Comparison of ENCODE assay signal across 8 cellular contexts in genomic region chr1:161198206-161198876, GRCh38. TPM values are rescaled to one million over a fixed set of nuclear protein-coding genes. Genes with fewer than 3 reads are reported as not detected.
A peak's percentile ranks its signal among the peaks of the same experiment; 100 is the strongest.
DNase-seq lines count a peak whose midpoint lies in the region; ATAC-seq and TF ChIP-seq lines count a peak whose summit lies in the region.

No MANE protein-coding gene starts in this region.

- WGBS in ectodermal cell, 2 experiments, result 23 to 25% methylated on average over 20 of the region's 20 CpGs

- H3K4me1 ChIP-seq in ectodermal cell (ENCODE audit: control insufficient read depth, insufficient read depth, low read length) (peaks cover 54% of the 10 kb centered on the region), mucosa of rectum (ENCODE audit: control insufficient read depth in 2 of 2, insufficient read depth in 2 of 2, low read length in 2 of 2) (peaks cover 37 to 38% of the 10 kb centered on the region in 2 donors)

- H3K9ac ChIP-seq in mucosa of rectum (ENCODE audit: low read depth in 1 of 2, low read length in 2 of 2), result peak overlapping the region in 1 of 2 donors; percentile 48

- H3K4me3 ChIP-seq in AG10803 (ENCODE audit: low read length), result peak overlapping the region; percentile 70
- peak overlapping the region; percentile 7 for H3K4me3 ChIP-seq in ectodermal cell (ENCODE audit: insufficient read depth, low read depth, low read length)
- peak overlapping the region; percentile 38 to 53 for H3K4me3 ChIP-seq in mucosa of rectum (ENCODE audit: low read length in 2 of 2)

- H3K9me3 ChIP-seq in ectodermal cell (ENCODE audit: control insufficient read depth, low read length) (no peaks in the 10 kb centered on the region), mucosa of rectum (ENCODE audit: control insufficient read depth in 2 of 2, low read length in 2 of 2) (no peaks in the 10 kb centered on the region)

- TF ChIP-seq CTCF in AG10803 (conservative IDR thresholded peaks at IDR 0.05; ENCODE audit: low read length), result no peak; the same call in 1 of the 2 replicates

- H3K36me3 ChIP-seq in ectodermal cell (ENCODE audit: control insufficient read depth, insufficient read depth, low read length) (no peaks in the 10 kb centered on the region), mucosa of rectum (ENCODE audit: control insufficient read depth in 2 of 2, insufficient read depth in 2 of 2, low read length in 2 of 2) (peaks cover 0 to under 1% of the 10 kb centered on the region in 2 donors)

- no peak overlapping the region for H3K27ac ChIP-seq in ectodermal cell (ENCODE audit: insufficient read depth, low read depth, low read length, poor library complexity, severe bottlenecking)
- H3K27ac ChIP-seq in mucosa of rectum (ENCODE audit: low read depth in 2 of 2, low read length in 2 of 2), result peak overlapping the region; percentile 66 to 97

- H3K27me3 ChIP-seq in ectodermal cell (ENCODE audit: control insufficient read depth, insufficient read depth, low read length, poor library complexity, severe bottlenecking), result no peaks in the 10 kb centered on the region
- no peaks in the 10 kb centered on the region for H3K27me3 ChIP-seq in mucosa of rectum (ENCODE audit: control insufficient read depth in 2 of 2, insufficient read depth in 2 of 2, low read length in 2 of 2)

- ATAC-seq in HG03159 (IDR thresholded peaks at IDR 0.05; ENCODE audit: unreplicated experiment) (no peak), HG02642 (IDR thresholded peaks at IDR 0.05; ENCODE audit: poor library complexity, unreplicated experiment) (no peak), HG02678 (IDR thresholded peaks at IDR 0.05; ENCODE audit: unreplicated experiment) (no peak)

- DNase-seq in AG10803 (ENCODE audit: low read depth), result peak; percentile 41
- DNase-seq in NCI-H446 (lab: John Stamatoyannopoulos, UW), result peak; percentile 75 to 81
- DNase-seq in activated CD4-positive, alpha-beta T cell treated with anti-CD3 and anti-CD28 coated beads, Interleukin-2, amount 50 U/mL, for 48 hours, result no peak

RNA-seq across cellular contexts. Expression of gene ADAMTS4, which starts 0.5 kb away (rescaled TPM):
- 6.4 TPM for polyA plus RNA-seq in ectodermal cell (2013, experiment 1 of 4)
- 5.7 TPM for polyA plus RNA-seq in ectodermal cell (2013, experiment 2 of 4)
- 2.9 TPM for polyA plus RNA-seq in ectodermal cell (2013, experiment 3 of 4)
- 4.0 TPM for polyA plus RNA-seq in ectodermal cell (2013, experiment 4 of 4)

RNA-seq across cellular contexts. Expression of gene NDUFS2, which starts 3.8 kb away (rescaled TPM):
- 109 TPM for polyA plus RNA-seq in ectodermal cell (2013, experiment 1 of 4)
- polyA plus RNA-seq in ectodermal cell (2013, experiment 2 of 4), result 98.5 TPM
- 95.1 TPM for polyA plus RNA-seq in ectodermal cell (2013, experiment 3 of 4)
- 99.9 TPM for polyA plus RNA-seq in ectodermal cell (2013, experiment 4 of 4)

RNA-seq across cellular contexts. Expression of gene FCER1G, which starts 16.8 kb away (rescaled TPM):
- polyA plus RNA-seq in ectodermal cell (2013, experiment 1 of 4), result 2.1 TPM
- 1.6 TPM for polyA plus RNA-seq in ectodermal cell (2013, experiment 2 of 4)
- polyA plus RNA-seq in ectodermal cell (2013, experiment 3 of 4), result 1.1 TPM
- 0.65 TPM for polyA plus RNA-seq in ectodermal cell (2013, experiment 4 of 4)

RNA-seq across cellular contexts. Expression of gene B4GALT3, which starts 21.0 kb away (rescaled TPM):
- polyA plus RNA-seq in ectodermal cell (2013, experiment 1 of 4), result 43.5 TPM
- 38.2 TPM for polyA plus RNA-seq in ectodermal cell (2013, experiment 2 of 4)
- 37.0 TPM for polyA plus RNA-seq in ectodermal cell (2013, experiment 3 of 4)
- polyA plus RNA-seq in ectodermal cell (2013, experiment 4 of 4), result 43.3 TPM

RNA-seq across cellular contexts. Expression of gene APOA2, which starts 25.1 kb away (rescaled TPM):
- not detected for polyA plus RNA-seq in ectodermal cell (2013, experiment 1 of 4)
- 0.89 TPM for polyA plus RNA-seq in ectodermal cell (2013, experiment 2 of 4)
- 5.1 TPM for polyA plus RNA-seq in ectodermal cell (2013, experiment 3 of 4)
- polyA plus RNA-seq in ectodermal cell (2013, experiment 4 of 4), result 1.9 TPM

Comparison
In these comparisons a context has a peak if more than half of its experiments do, and no peak if none do; other contexts are left out.
1. DNase-seq: peak in AG10803 (single experiment) and NCI-H446 (2 of 2); none in activated CD4-positive, alpha-beta T cell treated with anti-CD3 and anti-CD28 coated beads, Interleukin-2, amount 50 U/mL, for 48 hours (0 of 2).
2. H3K4me3 ChIP-seq: peak in every context shown above with its lines; median percentile 70 in AG10803; 46 in mucosa of rectum; 7 in ectodermal cell.